ENCODE assay signal across 31 cellular contexts in the genomic region with DNA sequence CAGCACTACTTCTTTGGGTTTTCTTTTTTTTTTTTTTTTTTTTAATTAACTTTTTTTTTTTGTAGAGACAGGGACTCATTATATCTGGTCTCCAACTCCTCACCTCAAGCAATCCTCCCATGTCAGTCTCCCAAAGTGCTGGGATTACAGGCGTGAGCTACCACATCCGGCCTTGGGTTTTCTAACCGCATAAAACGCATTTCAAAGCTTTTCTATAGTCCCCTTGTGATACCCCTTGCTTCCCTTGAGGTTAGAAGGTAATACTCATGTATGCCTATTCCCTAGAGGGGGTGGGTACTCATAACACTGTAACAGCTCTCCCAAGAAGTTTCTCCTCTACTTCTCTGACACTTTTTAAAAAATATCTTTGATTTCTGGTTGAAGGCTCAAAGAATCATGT.
"Had no signal": no experiment of that assay in that cellular context is flagged by ENCODE, and none has a peak within 500 bp of the region (broad histone marks: within the 10 kb centered on the region; RNA-seq: fewer than 3 reads in every experiment).

No MANE protein-coding gene starts in this region.

- H3K4me3 ChIP-seq: body of pancreas, breast epithelium, MG63, PC-9 had no signal

- H3K36me3 Mint-ChIP-seq: activated naive CD4-positive, alpha-beta T cell treated with anti-CD3 and anti-CD28 coated beads, Interleukin-2, amount 50 U/mL, for 24 hours; activated naive CD8-positive, alpha-beta T cell treated with anti-CD3 and anti-CD28 coated beads, Interleukin-2, amount 10 ng/mL, durations not matched to agents 7 days and 5 days had no signal

- H3K9me3 Mint-ChIP-seq: activated naive CD4-positive, alpha-beta T cell treated with anti-CD3 and anti-CD28 coated beads, Interleukin-2, amount 50 U/mL, for 24 hours; activated naive CD8-positive, alpha-beta T cell treated with anti-CD3 and anti-CD28 coated beads, Interleukin-2, amount 10 ng/mL, durations not matched to agents 7 days and 5 days; activated T-cell treated with anti-CD3 and anti-CD28 coated beads, Interleukin-2, amount 50 U/mL, for 24 hours; activated T-helper 2 cell treated with anti-CD3 and anti-CD28 coated beads, Interferon-gamma antibody, Interleukin-2, Interleukin-4, amounts not matched to agents 10 μg/mL and 5 μg/mL and 100 μg/mL, durations not matched to agents 14 hours and 24 hours and 36 hours had no signal

- H3K27ac ChIP-seq: body of pancreas, breast epithelium, PC-9, RWPE1, VCaP had no signal

- H3K27me3 ChIP-seq: body of pancreas, breast epithelium, MG63 had no signal

- ATAC-seq: activated CD8-positive, alpha-beta T cell treated with anti-CD3 and anti-CD28 coated beads for 36 hours; body of pancreas; Right ventricle myocardium inferior had no signal

- H3K4me2 ChIP-seq: PC-9 had no signal

- H3K4me1 Mint-ChIP-seq: activated naive CD4-positive, alpha-beta T cell treated with anti-CD3 and anti-CD28 coated beads, Interleukin-2, amount 50 U/mL, for 24 hours; activated naive CD8-positive, alpha-beta T cell treated with anti-CD3 and anti-CD28 coated beads, Interleukin-2, amount 10 ng/mL, durations not matched to agents 7 days and 5 days had no signal

- DNase-seq: activated CD4-positive, alpha-beta T cell treated with anti-CD3 and anti-CD28 coated beads for 1 hour; activated CD4-positive, alpha-beta T cell treated with anti-CD3 and anti-CD28 coated beads for 48 hours; activated CD4-positive, CD25-positive, alpha-beta regulatory T cell; activated CD8-positive, alpha-beta T cell treated with anti-CD3 and anti-CD28 coated beads for 36 hours; activated gamma-delta T cell; activated naive CD4-positive, alpha-beta T cell treated with Interleukin-2 at 50 U/mL for 16 hours; activated naive CD8-positive, alpha-beta T cell treated with anti-CD3 and anti-CD28 coated beads, Interleukin-2, amount 10 ng/mL, durations not matched to agents 7 days and 5 days; activated T-cell treated with anti-CD3 and anti-CD28 coated beads, Interleukin-2, amount 50 U/mL, for 24 hours; amygdala; body of pancreas; Kasumi-1; MG63; NCI-H1092; NCI-H1436 treated with DMSO at 0.1 percent for 48 hours; NCI-H1694 treated with DMSO at 0.1 percent for 48 hours; NCI-H2029; NCI-H510A; NCI-H526; NCI-H748 treated with DMSO at 0.1 percent for 48 hours; PC-9; SIG-M5; SW 1271; T-helper 1 cell; T-helper 2 cell; T-helper 9 cell had no signal

- H2AFZ ChIP-seq: PC-9 had no signal

- H3K27ac Mint-ChIP-seq: activated CD8-positive, alpha-beta T cell treated with anti-CD3 and anti-CD28 coated beads for 36 hours; activated naive CD4-positive, alpha-beta T cell treated with anti-CD3 and anti-CD28 coated beads, Interleukin-2, amount 50 U/mL, for 24 hours; activated naive CD8-positive, alpha-beta T cell treated with anti-CD3 and anti-CD28 coated beads, Interleukin-2, amount 10 ng/mL, durations not matched to agents 7 days and 5 days; activated T-cell treated with anti-CD3 and anti-CD28 coated beads, Interleukin-2, amount 50 U/mL, for 24 hours; activated T-helper 2 cell treated with anti-CD3 and anti-CD28 coated beads, Interferon-gamma antibody, Interleukin-2, Interleukin-4, amounts not matched to agents 10 μg/mL and 5 μg/mL and 100 μg/mL, durations not matched to agents 14 hours and 24 hours and 36 hours had no signal

- H3K4me1 ChIP-seq: body of pancreas, breast epithelium had no signal

- H3K27me3 Mint-ChIP-seq: activated CD8-positive, alpha-beta T cell treated with anti-CD3 and anti-CD28 coated beads for 36 hours; activated naive CD4-positive, alpha-beta T cell treated with anti-CD3 and anti-CD28 coated beads, Interleukin-2, amount 50 U/mL, for 24 hours; activated naive CD8-positive, alpha-beta T cell treated with anti-CD3 and anti-CD28 coated beads, Interleukin-2, amount 10 ng/mL, durations not matched to agents 7 days and 5 days; activated T-cell treated with anti-CD3 and anti-CD28 coated beads, Interleukin-2, amount 50 U/mL, for 24 hours had no signal

- H3K9me3 ChIP-seq: body of pancreas, breast epithelium, MG63 had no signal

- H3K4me3 Mint-ChIP-seq: activated CD8-positive, alpha-beta T cell treated with anti-CD3 and anti-CD28 coated beads for 36 hours; activated naive CD4-positive, alpha-beta T cell treated with anti-CD3 and anti-CD28 coated beads, Interleukin-2, amount 50 U/mL, for 24 hours; activated naive CD8-positive, alpha-beta T cell treated with anti-CD3 and anti-CD28 coated beads, Interleukin-2, amount 10 ng/mL, durations not matched to agents 7 days and 5 days; activated T-cell treated with anti-CD3 and anti-CD28 coated beads, Interleukin-2, amount 50 U/mL, for 24 hours had no signal

- H3K36me3 ChIP-seq: breast epithelium, MG63 had no signal
